In the genomic region with DNA sequence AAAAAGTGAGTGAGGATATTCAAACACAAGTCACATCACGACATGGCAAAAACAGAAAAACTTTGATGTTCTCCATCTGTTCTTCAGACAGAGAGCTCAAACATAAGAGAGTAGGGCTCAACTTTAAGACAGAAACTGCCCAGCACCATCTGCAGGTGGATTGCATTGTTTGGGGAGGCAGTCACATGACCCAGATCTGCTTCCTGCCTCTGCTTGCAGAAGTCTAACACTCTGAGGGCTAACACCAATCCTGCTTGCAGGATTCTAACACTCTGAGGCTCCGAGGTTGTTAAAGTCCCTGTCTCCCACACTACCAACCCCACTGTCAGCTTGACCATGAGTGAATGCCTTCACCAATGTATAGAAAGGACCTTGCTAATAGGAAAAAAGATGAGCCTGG, we compare ENCODE assay signal across 7 cellular contexts.
DNase-seq lines count a peak whose midpoint lies in the region; ATAC-seq and TF ChIP-seq lines count a peak whose summit lies in the region.

No MANE protein-coding gene starts in this region.

- DNase-seq in MV-4-11 (lab: John Stamatoyannopoulos, UW) = peak; percentile 16
- DNase-seq in globus pallidus (ENCODE audit: low spot score) = peak; percentile 49
- DNase-seq in putamen (ENCODE audit: low spot score) = no peak
- no peak for DNase-seq in stomach
- no peak for DNase-seq in left lobe of liver (ENCODE audit: low spot score)

- no peak overlapping the region for H3K27ac ChIP-seq in stomach

- H3K36me3 ChIP-seq in stomach = no peaks in the 10 kb centered on the region

- no peak overlapping the region for H3K4me3 ChIP-seq in stomach

- TF ChIP-seq EP300 in stomach (IDR thresholded peaks at IDR 0.05) = no peak

- ATAC-seq in GM18517 (IDR thresholded peaks at IDR 0.05; ENCODE audit: unreplicated experiment) (peak; percentile 66), GM21619 (IDR thresholded peaks at IDR 0.05; ENCODE audit: unreplicated experiment) (peak; percentile 94), left lobe of liver (no peak)

- H3K27me3 ChIP-seq in stomach = no peaks in the 10 kb centered on the region

- H3K4me1 ChIP-seq in stomach = peaks cover 0 to 7% (median 0%) of the 10 kb centered on the region in 4 donors

- no peak for TF ChIP-seq CTCF in stomach (IDR thresholded peaks at IDR 0.05)

- no peak for TF ChIP-seq POLR2A in stomach (IDR thresholded peaks at IDR 0.05)

- peaks cover 0 to 7% (median 0%) of the 10 kb centered on the region in 4 donors for H3K9me3 ChIP-seq in stomach

- WGBS in stomach, 5 donors = 54 to 76% (median 61%) methylated on average over 2 of the region's 2 CpGs

- intact Hi-C loops in stomach (cut with DNase I; ENCODE audit: low total_unique reads) = no loop called here

Comparison
In these comparisons a context has a peak if more than half of its experiments do, and no peak if none do; other contexts are left out.
1. DNase-seq: peak in MV-4-11 (single experiment) and globus pallidus (single experiment); none in putamen (single experiment), stomach (single experiment) and left lobe of liver (single experiment).